8 cellular contexts compared by ENCODE assay signal in genomic region chr12:6612652-6613014, GRCh38. TPM values are rescaled to one million over a fixed set of nuclear protein-coding genes. Genes with fewer than 3 reads are reported as not detected.
DNase-seq lines count a peak whose midpoint lies in the region; ATAC-seq and TF ChIP-seq lines count a peak whose summit lies in the region.

No MANE protein-coding gene starts in this region.

- intact Hi-C loops in MCF 10A (cut with micrococcal nuclease), result no loop called here
- intact Hi-C loops in natural killer cell (cut with micrococcal nuclease), result loop anchor here (1.0 kb wide), 1 partner anchor 51 kb away; the partner anchor contains the start of gene ING4
- intact Hi-C loops in aorta (cut with DNase I), result loop anchor here in 1 of 2 donors (10.0 kb wide), 2 partner anchors 162 to 212 kb away; partner anchors contain the start of genes GPR162, LAG3 and P3H3

- peak overlapping the region; percentile 43 for H3K27ac Mint-ChIP-seq in stimulated activated naive CD8-positive, alpha-beta T cell treated with anti-CD3 and anti-CD28 coated beads, Interleukin-15, Interleukin-2, amounts not matched to agents 100 ng/mL and 50 ng/mL, for 24 hours
- H3K27ac Mint-ChIP-seq in MCF 10A (ENCODE audit: low read depth, unreplicated experiment) (peak overlapping the region; percentile 90), natural killer cell (peak overlapping the region; percentile 90 to 94)

- BruUV-seq in MCF 10A (replicated peaks; lab: Mats Ljungman, UMichigan), result no TSS peak

- TF ChIP-seq CTCF in MCF 10A (IDR thresholded peaks at IDR 0.05; ENCODE audit: unreplicated experiment) (no peak), natural killer cell (IDR thresholded peaks at IDR 0.05) (no peak), GM13976 (IDR thresholded peaks at IDR 0.05; ENCODE audit: borderline replicate concordance, control extremely low read depth, extremely low read depth, insufficient read depth, missing control alignments) (no peak)

- in situ Hi-C loops in GM13976 (cut with MboI; ENCODE audit: low sequenced_read_pairs, unreplicated experiment), result no loop called here

- no peaks in the 10 kb centered on the region for H3K9me3 Mint-ChIP-seq in stimulated activated naive CD8-positive, alpha-beta T cell treated with anti-CD3 and anti-CD28 coated beads, Interleukin-15, Interleukin-2, amounts not matched to agents 100 ng/mL and 50 ng/mL, for 24 hours
- H3K9me3 Mint-ChIP-seq in MCF 10A (ENCODE audit: unreplicated experiment) (no peaks in the 10 kb centered on the region), natural killer cell (no peaks in the 10 kb centered on the region)

- no peak overlapping the region for H3K4me3 Mint-ChIP-seq in stimulated activated naive CD8-positive, alpha-beta T cell treated with anti-CD3 and anti-CD28 coated beads, Interleukin-15, Interleukin-2, amounts not matched to agents 100 ng/mL and 50 ng/mL, for 24 hours
- H3K4me3 Mint-ChIP-seq in MCF 10A (ENCODE audit: unreplicated experiment) (peak overlapping the region; percentile 38), natural killer cell (peak overlapping the region; percentile 61)

- H3K27me3 ChIP-seq in aorta (ENCODE audit: control insufficient read depth in 1 of 2, insufficient read depth in 2 of 2, low read length in 1 of 2), result no peaks in the 10 kb centered on the region

- no peak overlapping the region for H3K4me3 ChIP-seq in aorta (ENCODE audit: low read length in 2 of 2)

- 19 to 23% methylated on average over 7 of the region's 7 CpGs for WGBS in aorta, 2 donors

- peaks cover 2 to 3% of the 10 kb centered on the region in 2 donors for H3K4me1 ChIP-seq in aorta (ENCODE audit: control insufficient read depth in 1 of 2, insufficient read depth in 2 of 2, low read length in 2 of 2)

- H3K27me3 Mint-ChIP-seq in stimulated activated naive CD8-positive, alpha-beta T cell treated with anti-CD3 and anti-CD28 coated beads, Interleukin-15, Interleukin-2, amounts not matched to agents 100 ng/mL and 50 ng/mL, for 24 hours, result no peaks in the 10 kb centered on the region
- H3K27me3 Mint-ChIP-seq in MCF 10A (ENCODE audit: insufficient read depth, unreplicated experiment), result no peaks in the 10 kb centered on the region
- H3K27me3 Mint-ChIP-seq in natural killer cell (ENCODE audit: low read depth in 2 of 2), result no peaks in the 10 kb centered on the region

- CTCF ChIA-PET in MCF 10A (lab: Yijun Ruan, JAX), result interaction anchor here (0.5 to 1.0 kb wide), 5 partner anchors 42 to 496 kb away, joined by 3 to 5 read pairs (median 3); no protein-coding TSS in a partner anchor

- no peaks in the 10 kb centered on the region for H3K36me3 ChIP-seq in aorta (ENCODE audit: control insufficient read depth in 1 of 2, insufficient read depth in 2 of 2, low read length in 1 of 2)

- H3K36me3 Mint-ChIP-seq in stimulated activated naive CD8-positive, alpha-beta T cell treated with anti-CD3 and anti-CD28 coated beads, Interleukin-15, Interleukin-2, amounts not matched to agents 100 ng/mL and 50 ng/mL, for 24 hours (ENCODE audit: low read depth), result no peaks in the 10 kb centered on the region
- H3K36me3 Mint-ChIP-seq in MCF 10A (ENCODE audit: insufficient read depth, unreplicated experiment), result no peaks in the 10 kb centered on the region
- no peaks in the 10 kb centered on the region for H3K36me3 Mint-ChIP-seq in natural killer cell

- H3K9me3 ChIP-seq in aorta (ENCODE audit: control insufficient read depth, low read length), result no peaks in the 10 kb centered on the region

- no peak for DNase-seq in stimulated activated naive CD8-positive, alpha-beta T cell treated with anti-CD3 and anti-CD28 coated beads, Interleukin-15, Interleukin-2, amounts not matched to agents 100 U/mL and 50 U/mL, for 24 hours
- DNase-seq in MCF 10A (ENCODE audit: unreplicated experiment) (no peak), natural killer cell (no peak), aorta (no peak), GM13976 (ENCODE audit: low spot score) (no peak)
- no peak for DNase-seq in activated naive CD4-positive, alpha-beta T cell treated with Interleukin-2 at 50 U/mL for 16 hours

- peak overlapping the region in 1 of 2 donors; percentile 83 for H3K27ac ChIP-seq in aorta (ENCODE audit: low read depth in 1 of 2, low read length in 2 of 2)

- POLR2A ChIA-PET in MCF 10A (lab: Yijun Ruan, JAX), result interaction anchor here (0.7 to 2.6 kb wide), 4 partner anchors 77 to 325 kb away, joined by 3 to 17 read pairs (median 5); partner anchors contain the start of genes COPS7A, USP5 and ZNF384

- peaks cover 42% of the 10 kb centered on the region for H3K4me1 Mint-ChIP-seq in stimulated activated naive CD8-positive, alpha-beta T cell treated with anti-CD3 and anti-CD28 coated beads, Interleukin-15, Interleukin-2, amounts not matched to agents 100 ng/mL and 50 ng/mL, for 24 hours (ENCODE audit: low read depth)
- peaks cover 27% of the 10 kb centered on the region for H3K4me1 Mint-ChIP-seq in MCF 10A (ENCODE audit: insufficient read depth, unreplicated experiment)
- peaks cover 21 to 42% of the 10 kb centered on the region in 2 donors for H3K4me1 Mint-ChIP-seq in natural killer cell

- no peak for ATAC-seq in stimulated activated naive CD8-positive, alpha-beta T cell treated with anti-CD3 and anti-CD28 coated beads, Interleukin-15, Interleukin-2, amounts not matched to agents 100 U/mL and 50 U/mL, for 24 hours
- no peak for ATAC-seq in natural killer cell
- no peak for ATAC-seq in aorta (ENCODE audit: low FRiP score)
- ATAC-seq in GM19467 (IDR thresholded peaks at IDR 0.05; ENCODE audit: unreplicated experiment), result no peak

RNA-seq across cellular contexts. Expression of gene CHD4, which starts 5.5 kb away (rescaled TPM):
- total RNA-seq in MCF 10A (2022), result 135 and 151 TPM in 2 replicates
- 100 to 1,000 TPM; 568 to 795 (median 658) TPM for total RNA-seq in natural killer cell
- 100 to 1,000 TPM; 174 to 195 TPM for total RNA-seq in aorta
- polyA plus RNA-seq in aorta, result 100 to 1,000 TPM in 1 of 2 donors, 10 to 100 TPM in 1; 73.1 to 110 TPM

RNA-seq across cellular contexts. Expression of gene LPAR5, which starts 23.1 kb away (rescaled TPM):
- 2.5 and 2.7 TPM in 2 replicates for total RNA-seq in MCF 10A (2022)
- 10 to 100 TPM in 2 of 3 donors, 1 to 10 TPM in 1; 10.0 to 27.8 (median 17.3) TPM for total RNA-seq in natural killer cell
- 1 to 10 TPM; 2.5 to 3.7 TPM for total RNA-seq in aorta
- under 1 TPM; 0.51 to 0.88 TPM for polyA plus RNA-seq in aorta

RNA-seq across cellular contexts. Expression of gene ACRBP, which starts 34.6 kb away (rescaled TPM):
- total RNA-seq in MCF 10A (2022) (0.30 and 2.5 TPM in 2 replicates), natural killer cell (10 to 100 TPM in 1 of 3 donors, 1 to 10 TPM in 2; 2.1 to 12.2 (median 4.7) TPM), aorta (1 to 10 TPM; 1.8 to 5.2 TPM)
- polyA plus RNA-seq in aorta, result under 1 TPM in 1 of 2 donors, not detected in 1; 0.25 TPM

RNA-seq across cellular contexts. Expression of gene NOP2, which starts 44.5 kb away (rescaled TPM):
- 97.1 and 108 TPM in 2 replicates for total RNA-seq in MCF 10A (2022)
- total RNA-seq in natural killer cell, result 100 to 1,000 TPM in 1 of 3 donors, 10 to 100 TPM in 2; 85.2 to 105 (median 89.1) TPM
- total RNA-seq in aorta, result 10 to 100 TPM; 24.8 to 27.8 TPM
- polyA plus RNA-seq in aorta, result 10 to 100 TPM in 1 of 2 donors, 1 to 10 TPM in 1; 5.4 to 18.8 TPM

RNA-seq across cellular contexts. Expression of gene ING4, which starts 50.3 kb away (rescaled TPM):
- total RNA-seq in MCF 10A (2022) (15.2 and 16.1 TPM in 2 replicates), natural killer cell (10 to 100 TPM; 29.9 to 40.9 (median 30.2) TPM), aorta (10 to 100 TPM; 19.7 to 43.3 TPM)
- polyA plus RNA-seq in aorta, result 10 to 100 TPM; 45.3 to 63.7 TPM
